14 cellular contexts compared by ENCODE assay signal in genomic region chr2:8636691-8637636, GRCh38. TPM values are rescaled to one million over a fixed set of nuclear protein-coding genes. Genes with fewer than 3 reads are reported as not detected.
DNase-seq lines count a peak whose midpoint lies in the region; ATAC-seq, FAIRE-seq and TF ChIP-seq lines count a peak whose summit lies in the region.
"Had no signal": no experiment of that assay in that cellular context is flagged by ENCODE, and none has a peak within 500 bp of the region (broad histone marks: within the 10 kb centered on the region; RNA-seq: fewer than 3 reads in every experiment).

No MANE protein-coding gene starts in this region.

- no peaks in the 10 kb centered on the region for H4K20me1 ChIP-seq in HepG2 (ENCODE audit: insufficient read depth, low read length)

- H3K9me3 ChIP-seq in HepG2 (ENCODE audit: low read length), result no peaks in the 10 kb centered on the region
- no peaks in the 10 kb centered on the region for H3K9me3 ChIP-seq in testis
- H3K9me3 ChIP-seq: breast epithelium, heart right ventricle had no signal

- peak; percentile 12 for DNase-seq in NCI-H1092 treated with DMSO at 0.1 percent for 48 hours (lab: John Stamatoyannopoulos, UW)
- no peak for DNase-seq in NCI-H1092 (lab: John Stamatoyannopoulos, UW)
- peak; percentile 56 for DNase-seq in chondrocyte (ENCODE audit: low spot score)
- DNase-seq in HepG2 (ENCODE audit: low spot score), result no peak
- peak; percentile 57 for DNase-seq in testis
- DNase-seq in GOT3 (lab: John Stamatoyannopoulos, UW), result no peak
- no peak for DNase-seq in nucleus accumbens (lab: John Stamatoyannopoulos, UW)
- DNase-seq: 8988T, heart right ventricle, NCI-H69 had no signal

- no peak overlapping the region for H3K4me3 Mint-ChIP-seq in chondrocyte (ENCODE audit: unreplicated experiment)
- H3K4me3 Mint-ChIP-seq: T-helper 1 cell treated with Interleukin-12 subunit alpha and Interleukin-12 subunit beta and Interleukin-4 antibody, amounts not matched to agents 30 μg/mL and 1 μg/mL, for 36 hours had no signal

- no peaks in the 10 kb centered on the region for H3K36me3 Mint-ChIP-seq in chondrocyte (ENCODE audit: low read depth)

- H3K9ac ChIP-seq in HepG2 (ENCODE audit: insufficient read depth, low read depth, low read length), result no peak overlapping the region
- H3K9ac ChIP-seq: KMS-11 had no signal

- no peak for TF ChIP-seq RAD21 in HepG2 (CRISPR knock-in tag; IDR thresholded peaks at IDR 0.05)

- H3K4me1 Mint-ChIP-seq in chondrocyte (ENCODE audit: low read depth), result peaks cover 27% of the 10 kb centered on the region

- H3K27ac ChIP-seq in HepG2 (ENCODE audit: extremely low read length, insufficient read depth, low read length) (no peak overlapping the region), testis (peak overlapping the region in 1 of 2 donors; percentile 28)
- H3K27ac ChIP-seq: breast epithelium, heart right ventricle, KMS-11 had no signal

- H3K4me1 ChIP-seq in HepG2 (ENCODE audit: insufficient read depth, low read length) (peaks cover 67% of the 10 kb centered on the region), testis (peaks cover 15% of the 10 kb centered on the region)
- H3K4me1 ChIP-seq: breast epithelium had no signal

- TF ChIP-seq POLR2A in HepG2 (IDR thresholded peaks at IDR 0.05; ENCODE audit: insufficient read depth in 1 of 2, low read depth in 2 of 2, low read length in 2 of 2) (no peak), testis (IDR thresholded peaks at IDR 0.05) (no peak)

- no peak for FAIRE-seq in HepG2 (lab: Jason Lieb, UNC)

- WGBS in HepG2 (ENCODE audit: low lambda C conversion rate), result 63% methylated on average over 17 of the region's 17 CpGs
- 44 to 58% methylated on average over 17 of the region's 17 CpGs for WGBS in testis, 2 donors

- H3K27me3 Mint-ChIP-seq in chondrocyte (ENCODE audit: low read depth), result no peaks in the 10 kb centered on the region

- intact Hi-C loops in HepG2 (cut with micrococcal nuclease; ENCODE audit: unreplicated experiment), result no loop called here
- intact Hi-C loops in testis (cut with DNase I; ENCODE audit: low total_unique reads), result no loop called here

- no peaks in the 10 kb centered on the region for H3K27me3 ChIP-seq in HepG2 (ENCODE audit: control insufficient read depth in 1 of 2, insufficient read depth in 2 of 2, low read length in 2 of 2)
- no peaks in the 10 kb centered on the region for H3K27me3 ChIP-seq in testis
- H3K27me3 ChIP-seq: breast epithelium, heart right ventricle had no signal

- TF ChIP-seq EP300 in HepG2 (IDR thresholded peaks at IDR 0.05; ENCODE audit: low read depth in 2 of 2, low read length in 2 of 2), result no peak
- TF ChIP-seq EP300 in HepG2 (CRISPR knock-in tag; IDR thresholded peaks at IDR 0.05; ENCODE audit: borderline replicate concordance), result no peak

- H3K4me2 ChIP-seq in HepG2 (ENCODE audit: low read depth, low read length), result peak overlapping the region; percentile 14; the same call in 1 of the 2 replicates
- H3K4me2 ChIP-seq: KMS-11 had no signal

- H3K4me3 ChIP-seq in HepG2 (replicated peaks in 1 of 3; ENCODE audit: insufficient read depth in 1 of 3, low read depth in 2 of 3, low read length in 3 of 3) (no peak overlapping the region), testis (no peak overlapping the region)
- H3K4me3 ChIP-seq: breast epithelium, heart right ventricle had no signal

- no peaks in the 10 kb centered on the region for H3K79me2 ChIP-seq in HepG2 (ENCODE audit: insufficient read depth, low read length)

- no peak for ATAC-seq in HepG2
- ATAC-seq in HG03439 (IDR thresholded peaks at IDR 0.05; ENCODE audit: unreplicated experiment), result no peak
- ATAC-seq: heart right ventricle had no signal

- no peaks in the 10 kb centered on the region for H3K9me3 Mint-ChIP-seq in chondrocyte (ENCODE audit: low read depth)
- H3K9me3 Mint-ChIP-seq: T-helper 1 cell treated with Interleukin-12 subunit alpha and Interleukin-12 subunit beta and Interleukin-4 antibody, amounts not matched to agents 30 μg/mL and 1 μg/mL, for 36 hours had no signal

- H2AFZ ChIP-seq in HepG2 (ENCODE audit: low read length), result no peak overlapping the region

- POLR2A ChIA-PET in HepG2 (lab: Yijun Ruan, JAX), result interaction anchor here (1.3 to 10.2 kb wide), 3 partner anchors 10 to 65 kb away, joined by 3 to 188 read pairs (median 4); partner anchors contain the start of gene ID2

- TF ChIP-seq CTCF in chondrocyte (IDR thresholded peaks at IDR 0.05) (no peak), HepG2 (CRISPR knock-in tag; IDR thresholded peaks at IDR 0.05) (no peak), testis (IDR thresholded peaks at IDR 0.05) (no peak)

- in situ Hi-C loops in HepG2 (cut with HindIII; ENCODE audit: extremely low pct_ligation_motif_present, low pct_unique_long_range_greater_than_20kb), result no loop called here

- no peaks in the 10 kb centered on the region for H3K36me3 ChIP-seq in HepG2 (replicated peaks in 1 of 2; ENCODE audit: control insufficient read depth in 1 of 2, insufficient read depth in 2 of 2, low read length in 2 of 2)
- no peaks in the 10 kb centered on the region for H3K36me3 ChIP-seq in testis (ENCODE audit: low read depth, missing control alignments)
- H3K36me3 ChIP-seq: breast epithelium, heart right ventricle had no signal

- CTCF ChIA-PET in HepG2 (lab: Yijun Ruan, JAX; ENCODE audit: low intra/inter-chr PET ratio, low total read pairs), result no interaction called here

- H3K27ac Mint-ChIP-seq in chondrocyte (ENCODE audit: unreplicated experiment), result peak overlapping the region; percentile 8
- H3K27ac Mint-ChIP-seq: T-helper 1 cell treated with Interleukin-12 subunit alpha and Interleukin-12 subunit beta and Interleukin-4 antibody, amounts not matched to agents 30 μg/mL and 1 μg/mL, for 36 hours had no signal

- no TSS peak for BruUV-seq in HepG2 (replicated peaks; lab: Mats Ljungman, UMichigan)

TF ChIP-seq in HepG2, 621 proteins besides CTCF, POLR2A, EP300 and RAD21:
- TF ChIP-seq KDM5B (CRISPR knock-in tag; IDR thresholded peaks at IDR 0.05; ENCODE audit: borderline replicate concordance), result peak; percentile 44; the same call in 1 of the 2 replicates
- TF ChIP-seq ZBTB44 (CRISPR knock-in tag; IDR thresholded peaks at IDR 0.05), result no peak
- TF ChIP-seq TEAD3 (CRISPR knock-in tag; optimal IDR thresholded peaks at IDR 0.05; ENCODE audit: borderline replicate concordance), result peak; percentile 11

RNA-seq across cellular contexts. Expression of gene ID2, which starts 44.9 kb away (rescaled TPM):
- total RNA-seq in chondrocyte (23.1 to 50.5 TPM (median 23.2 TPM) in 3 replicates), HepG2 (2016; rRNA removed; fragmentation: Illumina TruSeq; extraction: Trizol) (214 and 258 TPM in 2 replicates), testis (10 to 100 TPM; 48.8 to 87.2 TPM)
- total RNA-seq in HepG2 (2016; cell fraction: cytosol; rRNA removed; fragmentation: Illumina TruSeq; extraction: Trizol; ENCODE audit: low read depth), result 123 and 125 TPM in 2 replicates
- total RNA-seq in HepG2 (2016; cell fraction: insoluble cytoplasmic fraction; rRNA removed; fragmentation: Illumina TruSeq; extraction: Trizol), result 231 and 299 TPM in 2 replicates
- 120 and 130 TPM in 2 replicates for total RNA-seq in HepG2 (2016; cell fraction: membrane; rRNA removed; fragmentation: Illumina TruSeq; extraction: Trizol)
- 161 and 168 TPM in 2 replicates for total RNA-seq in HepG2 (2016; cell fraction: nucleus; rRNA removed; fragmentation: Illumina TruSeq; extraction: Trizol)
- polyA plus RNA-seq in HepG2 (2011; rRNA removed) (610 and 719 TPM in 2 replicates), testis (ENCODE audit: insufficient read depth, low read depth, low replicate concordance) (31.3 TPM)
- polyA plus RNA-seq in HepG2 (2011; cell fraction: cytosol; rRNA removed), result 553 and 655 TPM in 2 replicates
- polyA plus RNA-seq in HepG2 (2011; cell fraction: nucleus; rRNA removed), result 354 and 556 TPM in 2 replicates
- polyA plus RNA-seq in HepG2 (2012), result 144 and 150 TPM in 2 replicates
- 39.6 and 40.9 TPM in 2 replicates for polyA plus RNA-seq in HepG2 (2016; cell fraction: cytosol; fragmentation: Illumina TruSeq; extraction: Trizol; ENCODE audit: low read depth)
- 355 and 371 TPM in 2 replicates for polyA plus RNA-seq in HepG2 (2016; cell fraction: insoluble cytoplasmic fraction; fragmentation: Illumina TruSeq; extraction: Trizol; ENCODE audit: low read depth)
- polyA plus RNA-seq in HepG2 (2016; cell fraction: membrane; fragmentation: Illumina TruSeq; extraction: Trizol; ENCODE audit: low read depth), result 61.5 and 69.8 TPM in 2 replicates
- polyA plus RNA-seq in HepG2 (2016; cell fraction: nucleus; fragmentation: Illumina TruSeq; extraction: Trizol; ENCODE audit: insufficient read depth, low read depth), result 375 and 408 TPM in 2 replicates
- 143 and 451 TPM in 2 replicates for polyA minus RNA-seq in HepG2 (2011; rRNA and poly(A)+ RNA removed; ENCODE audit: low replicate concordance)
- polyA minus RNA-seq in HepG2 (2011; cell fraction: cytosol; rRNA and poly(A)+ RNA removed), result 138 and 177 TPM in 2 replicates
- polyA minus RNA-seq in HepG2 (2011; cell fraction: nucleus; rRNA and poly(A)+ RNA removed), result 115 and 276 TPM in 2 replicates

Comparison
In these comparisons a context has a peak if more than half of its experiments do, and no peak if none do; other contexts are left out.
1. DNase-seq: peak in NCI-H1092 treated with DMSO at 0.1 percent for 48 hours (single experiment), chondrocyte (single experiment) and testis (single experiment); none in NCI-H1092 (single experiment), HepG2 (single experiment), GOT3 (single experiment) and nucleus accumbens (0 of 56).